8 cellular contexts compared by ENCODE assay signal in the genomic region with DNA sequence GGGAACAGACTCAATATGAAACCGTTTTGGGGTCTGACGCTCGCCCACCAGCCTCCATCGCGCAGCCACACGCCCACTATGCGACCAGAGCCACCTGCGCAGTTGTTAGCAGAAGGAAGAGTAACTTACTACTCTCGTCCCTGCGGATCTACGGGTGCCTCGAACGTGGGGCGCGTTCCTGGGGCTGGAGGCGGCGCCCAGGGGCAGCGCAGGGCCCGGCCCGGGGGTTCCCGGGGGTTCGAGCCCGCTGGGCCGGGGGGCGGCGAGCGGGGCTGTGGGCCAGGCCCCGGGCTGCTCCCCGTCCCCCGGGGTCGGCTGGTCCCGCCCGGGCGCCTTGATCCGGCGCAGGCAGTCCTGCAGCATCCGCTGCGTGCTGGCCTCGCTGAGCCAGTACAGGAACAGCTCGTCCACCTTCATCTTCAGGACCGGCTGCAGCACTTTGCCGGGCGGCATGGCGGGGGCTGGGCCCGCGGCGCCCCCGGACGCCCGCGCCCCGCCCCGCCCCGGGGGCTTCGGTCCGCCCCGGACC. TPM values are rescaled to one million over a fixed set of nuclear protein-coding genes. Genes with fewer than 3 reads are reported as not detected.
DNase-seq lines count a peak whose midpoint lies in the region; ATAC-seq and TF ChIP-seq lines count a peak whose summit lies in the region.

No MANE protein-coding gene starts in this region.

- peak overlapping the region; percentile 75 for H3K27ac ChIP-seq in OCI-LY7 (ENCODE audit: low read depth, low read length, poor library complexity, severe bottlenecking)
- H3K27ac ChIP-seq in uterus: peak overlapping the region; percentile 98

- H3K27me3 ChIP-seq in HAP-1 (ENCODE audit: low read depth) (no peaks in the 10 kb centered on the region), uterus (no peaks in the 10 kb centered on the region)

- no peak overlapping the region for H3K27ac Mint-ChIP-seq in chondrocyte (ENCODE audit: unreplicated experiment)
- peak overlapping the region in 8 of 10 donors; percentile 40 to 99 (median 75) for H3K27ac Mint-ChIP-seq in naive thymus-derived CD8-positive, alpha-beta T cell

- H3K36me3 Mint-ChIP-seq in chondrocyte (ENCODE audit: low read depth): no peaks in the 10 kb centered on the region
- H3K36me3 Mint-ChIP-seq in naive thymus-derived CD8-positive, alpha-beta T cell: peaks cover 0 to 5% (median 0%) of the 10 kb centered on the region in 3 donors

- H3K4me3 Mint-ChIP-seq in chondrocyte (ENCODE audit: unreplicated experiment): peak overlapping the region; percentile 48
- peak overlapping the region; percentile 44 to 84 (median 67) for H3K4me3 Mint-ChIP-seq in naive thymus-derived CD8-positive, alpha-beta T cell

- no peaks in the 10 kb centered on the region for H4K20me1 ChIP-seq in OCI-LY7 (ENCODE audit: insufficient read depth, low read length)

- no peak for TF ChIP-seq CTCF in OCI-LY7 (conservative IDR thresholded peaks at IDR 0.05; ENCODE audit: low read length)
- no peak for TF ChIP-seq CTCF in chondrocyte (IDR thresholded peaks at IDR 0.05)
- no peak for TF ChIP-seq CTCF in uterus (IDR thresholded peaks at IDR 0.05)

- H3K9me3 ChIP-seq in HAP-1 (no peaks in the 10 kb centered on the region), OCI-LY7 (ENCODE audit: low read length) (no peaks in the 10 kb centered on the region), uterus (no peaks in the 10 kb centered on the region)

- in situ Hi-C loops in HAP-1 (cut with MboI; ENCODE audit: low sequenced_read_pairs): no loop called here

- POLR2A ChIA-PET in OCI-LY7 (lab: Charles Lee): no interaction called here
- POLR2A ChIA-PET in naive thymus-derived CD8-positive, alpha-beta T cell (lab: Charles Lee): no interaction called here

- peaks cover 37% of the 10 kb centered on the region for H3K79me2 ChIP-seq in OCI-LY7 (ENCODE audit: insufficient read depth, low read depth, low read length)

- peaks cover 13% of the 10 kb centered on the region for H3K4me1 Mint-ChIP-seq in chondrocyte (ENCODE audit: low read depth)
- H3K4me1 Mint-ChIP-seq in naive thymus-derived CD8-positive, alpha-beta T cell: peaks cover 9 to 24% (median 14%) of the 10 kb centered on the region in 4 donors

- intact Hi-C loops in OCI-LY7 (cut with micrococcal nuclease; ENCODE audit: unreplicated experiment): no loop called here
- intact Hi-C loops in uterus (cut with DNase I; ENCODE audit: low total_unique reads): loop anchor here (10.0 kb wide), 1 partner anchor 102 kb away; a partner anchor contains a TSS

- no peaks in the 10 kb centered on the region; the same call in 1 of the 2 replicates for H3K36me3 ChIP-seq in HAP-1 (replicated peaks)
- H3K36me3 ChIP-seq in OCI-LY7 (ENCODE audit: insufficient read depth, low read length): peaks cover 13% of the 10 kb centered on the region
- no peaks in the 10 kb centered on the region for H3K36me3 ChIP-seq in uterus

- H2AFZ ChIP-seq in OCI-LY7 (ENCODE audit: low read length): no peak overlapping the region

- H3K4me2 ChIP-seq in OCI-LY7 (ENCODE audit: low read length): peak overlapping the region; percentile 81

- no peak for TF ChIP-seq POLR2A in uterus (IDR thresholded peaks at IDR 0.05)

- H3K9me2 ChIP-seq in OCI-LY7 (ENCODE audit: insufficient read depth, low read length): no peaks in the 10 kb centered on the region

- no peaks in the 10 kb centered on the region for H3K27me3 Mint-ChIP-seq in chondrocyte (ENCODE audit: low read depth)
- H3K27me3 Mint-ChIP-seq in naive thymus-derived CD8-positive, alpha-beta T cell: peaks cover 0 to 5% (median 0%) of the 10 kb centered on the region in 5 donors

- no peaks in the 10 kb centered on the region for H3K9me3 Mint-ChIP-seq in chondrocyte (ENCODE audit: low read depth)
- peaks cover 0 to 2% (median 0%) of the 10 kb centered on the region in 9 donors for H3K9me3 Mint-ChIP-seq in naive thymus-derived CD8-positive, alpha-beta T cell

- ATAC-seq in naive thymus-derived CD8-positive, alpha-beta T cell: peak; percentile 2 to 11

- H3K4me3 ChIP-seq in HAP-1: peak overlapping the region; percentile 100
- peak overlapping the region; percentile 74 for H3K4me3 ChIP-seq in OCI-LY7 (ENCODE audit: low read depth, low read length, poor library complexity, severe bottlenecking)
- peak overlapping the region; percentile 85 to 91 for H3K4me3 ChIP-seq in uterus

- peaks cover 5% of the 10 kb centered on the region for H3K4me1 ChIP-seq in HAP-1
- H3K4me1 ChIP-seq in OCI-LY7 (ENCODE audit: insufficient read depth, low read length, poor library complexity, severe bottlenecking): peaks cover 26% of the 10 kb centered on the region
- peaks cover 0 to 4% of the 10 kb centered on the region in 2 donors for H3K4me1 ChIP-seq in uterus

- CTCF ChIA-PET in OCI-LY7 (lab: Charles Lee; ENCODE audit: unreplicated experiment): no interaction called here

- BruUV-seq in OCI-LY7 (replicated peaks; lab: Mats Ljungman, UMichigan): no TSS peak

- DNase-seq in EL (peak; percentile 10), HAP-1 (ENCODE audit: low spot score in 2 of 2) (no peak), OCI-LY7 (ENCODE audit: low spot score) (peak; percentile 57), chondrocyte (ENCODE audit: low spot score) (no peak), uterus (no peak), COR-L47 (lab: John Stamatoyannopoulos, UW) (no peak), AG20443 (ENCODE audit: low spot score) (no peak)
- peak in 6 of 10 donors; percentile 8 to 44 (median 26) for DNase-seq in naive thymus-derived CD8-positive, alpha-beta T cell

RNA-seq across cellular contexts. Expression of a gene that starts 0.4 kb away (rescaled TPM):
- 311 and 342 TPM in 2 replicates for total RNA-seq in OCI-LY7 (2014; rRNA removed; shearing (Covaris generic))
- total RNA-seq in OCI-LY7 (2022) (270 and 301 TPM in 2 replicates), chondrocyte (27.1 to 30.5 TPM (median 30.0 TPM) in 3 replicates), uterus (10 to 100 TPM in 2 of 4 donors, 1 to 10 TPM in 2; 4.1 to 16.1 (median 9.4) TPM)
- 10 to 100 TPM; 52.9 to 56.4 TPM for total RNA-seq in naive thymus-derived CD8-positive, alpha-beta T cell
- 10 to 100 TPM in 1 of 3 donors, 1 to 10 TPM in 2; 7.4 to 12.9 (median 9.2) TPM for polyA plus RNA-seq in naive thymus-derived CD8-positive, alpha-beta T cell

Comparison
In these comparisons a context has a peak if more than half of its experiments do, and no peak if none do; other contexts are left out.
1. DNase-seq: peak in EL (single experiment), OCI-LY7 (single experiment) and naive thymus-derived CD8-positive, alpha-beta T cell (6 of 10); none in HAP-1 (0 of 2), chondrocyte (single experiment), uterus (0 of 2), COR-L47 (single experiment) and AG20443 (single experiment).
2. Peak in every context shown above with its lines, with median percentiles within 50 percentile points of each other: H3K4me3 ChIP-seq.